In the genomic region with DNA sequence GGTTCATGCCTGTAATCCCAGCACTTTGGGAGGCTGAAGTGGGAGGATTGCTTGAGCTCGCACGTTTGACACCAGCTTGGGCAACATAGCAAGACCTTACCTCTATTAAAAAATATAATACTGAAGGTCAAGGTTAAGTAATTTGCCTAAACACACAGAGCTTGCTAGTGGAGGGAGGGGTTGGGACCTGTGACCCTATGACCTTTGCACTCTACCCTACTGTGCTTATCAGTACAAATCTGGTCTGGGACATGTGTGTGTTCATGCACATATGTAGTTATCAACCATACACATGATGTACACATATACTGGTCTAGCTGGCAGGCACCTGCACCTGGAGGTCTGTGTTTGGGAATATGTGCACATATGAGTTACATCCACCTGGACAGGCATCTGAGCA, we compare ENCODE assay signal across 10 cellular contexts.
DNase-seq lines count a peak whose midpoint lies in the region; ATAC-seq, FAIRE-seq and TF ChIP-seq lines count a peak whose summit lies in the region.
"Had no signal": no experiment of that assay in that cellular context is flagged by ENCODE, and none has a peak within 500 bp of the region (broad histone marks: within the 10 kb centered on the region; RNA-seq: fewer than 3 reads in every experiment).

No MANE protein-coding gene starts in this region.

- TF ChIP-seq POLR2A in HepG2 (IDR thresholded peaks at IDR 0.05; ENCODE audit: insufficient read depth in 1 of 2, low read depth in 2 of 2, low read length in 2 of 2), result no peak

- H3K4me1 ChIP-seq in adipocyte (ENCODE audit: control insufficient read depth, insufficient read depth, low read length) (peaks cover 48% of the 10 kb centered on the region), HepG2 (ENCODE audit: insufficient read depth, low read length) (peaks cover 24% of the 10 kb centered on the region), rectal smooth muscle tissue (ENCODE audit: control insufficient read depth, insufficient read depth, low read length) (peaks cover 28% of the 10 kb centered on the region)
- H3K4me1 ChIP-seq in CD8-positive, alpha-beta T cell (ENCODE audit: insufficient read depth, low read length), result no peaks in the 10 kb centered on the region

- H3K36me3 ChIP-seq in adipocyte (ENCODE audit: control insufficient read depth, insufficient read depth, low read length, severe bottlenecking), result peaks cover 27% of the 10 kb centered on the region
- peaks cover 6 to 13% of the 10 kb centered on the region in 2 experiments; a peak in 4 of 5 replicates for H3K36me3 ChIP-seq in HepG2 (replicated peaks in 1 of 2; ENCODE audit: control insufficient read depth in 1 of 2, insufficient read depth in 2 of 2, low read length in 2 of 2)
- peaks cover 6% of the 10 kb centered on the region for H3K36me3 ChIP-seq in rectal smooth muscle tissue (ENCODE audit: control insufficient read depth, insufficient read depth, low read length)
- H3K36me3 ChIP-seq in CD8-positive, alpha-beta T cell (ENCODE audit: insufficient read depth, low read length), result no peaks in the 10 kb centered on the region
- H3K36me3 ChIP-seq: MG63 had no signal

- no peak overlapping the region for H3K4me2 ChIP-seq in HepG2 (ENCODE audit: low read depth, low read length)

- H3K27ac ChIP-seq in HepG2 (ENCODE audit: extremely low read length, insufficient read depth, low read length), result no peak overlapping the region
- peak overlapping the region; percentile 83 for H3K27ac ChIP-seq in rectal smooth muscle tissue (ENCODE audit: low read depth, low read length)
- H3K27ac ChIP-seq in CD8-positive, alpha-beta T cell (ENCODE audit: low read depth, low read length), result no peak overlapping the region

- no peak overlapping the region for H2AFZ ChIP-seq in HepG2 (ENCODE audit: low read length)

- H3K27me3 ChIP-seq in adipocyte (replicated peaks; ENCODE audit: control insufficient read depth, insufficient read depth, low read length), result no peaks in the 10 kb centered on the region
- H3K27me3 ChIP-seq in HepG2 (ENCODE audit: control insufficient read depth in 1 of 2, insufficient read depth in 2 of 2, low read length in 2 of 2), result no peaks in the 10 kb centered on the region
- H3K27me3 ChIP-seq in rectal smooth muscle tissue (ENCODE audit: control insufficient read depth, insufficient read depth, low read length), result no peaks in the 10 kb centered on the region
- H3K27me3 ChIP-seq in CD8-positive, alpha-beta T cell (ENCODE audit: insufficient read depth, low read length), result no peaks in the 10 kb centered on the region
- H3K27me3 ChIP-seq: MG63 had no signal

- H3K4me3 ChIP-seq in adipocyte (ENCODE audit: low read length), result no peak overlapping the region
- H3K4me3 ChIP-seq in HepG2 (replicated peaks in 1 of 3; ENCODE audit: insufficient read depth in 1 of 3, low read depth in 2 of 3, low read length in 3 of 3), result no peak overlapping the region
- H3K4me3 ChIP-seq in rectal smooth muscle tissue (ENCODE audit: low read length), result no peak overlapping the region
- no peak overlapping the region for H3K4me3 ChIP-seq in CD8-positive, alpha-beta T cell (ENCODE audit: low read depth, low read length)
- H3K4me3 ChIP-seq: MG63 had no signal

- H3K4me1 Mint-ChIP-seq in mesothelial cell of epicardium, result peaks cover 42% of the 10 kb centered on the region
- H3K4me1 Mint-ChIP-seq in CD8-positive, alpha-beta T cell (ENCODE audit: low read depth), result no peaks in the 10 kb centered on the region

- CTCF ChIA-PET in HepG2 (lab: Yijun Ruan, JAX; ENCODE audit: low intra/inter-chr PET ratio, low total read pairs), result interaction anchor here (3.5 kb wide), 1 partner anchor 51 kb away, joined by 55 read pairs; no protein-coding TSS in a partner anchor
- CTCF ChIA-PET in CD8-positive, alpha-beta T cell (lab: Charles Lee), result interaction anchor here (1.0 to 1.9 kb wide), 2 partner anchors 9 to 20 kb away, joined by 3 to 4 read pairs; no protein-coding TSS in a partner anchor

- no TSS peak for BruUV-seq in HepG2 (replicated peaks; lab: Mats Ljungman, UMichigan)

- TF ChIP-seq EP300 in HepG2 (IDR thresholded peaks at IDR 0.05; ENCODE audit: low read depth in 2 of 2, low read length in 2 of 2) (no peak), HepG2 (CRISPR knock-in tag; IDR thresholded peaks at IDR 0.05; ENCODE audit: borderline replicate concordance) (no peak)

- ATAC-seq in HepG2, result peak; percentile 48
- ATAC-seq in CD8-positive, alpha-beta T cell, result no peak

- H3K9me3 Mint-ChIP-seq in mesothelial cell of epicardium, result no peaks in the 10 kb centered on the region
- no peaks in the 10 kb centered on the region for H3K9me3 Mint-ChIP-seq in CD8-positive, alpha-beta T cell

- H3K27ac Mint-ChIP-seq in mesothelial cell of epicardium, result no peak overlapping the region
- no peak overlapping the region for H3K27ac Mint-ChIP-seq in CD8-positive, alpha-beta T cell

- in situ Hi-C loops in HepG2 (cut with HindIII; ENCODE audit: extremely low pct_ligation_motif_present, low pct_unique_long_range_greater_than_20kb), result no loop called here

- no peaks in the 10 kb centered on the region for H4K20me1 ChIP-seq in HepG2 (ENCODE audit: insufficient read depth, low read length)

- H3K4me3 Mint-ChIP-seq in mesothelial cell of epicardium, result no peak overlapping the region
- no peak overlapping the region for H3K4me3 Mint-ChIP-seq in CD8-positive, alpha-beta T cell

- H3K9ac ChIP-seq in adipocyte (ENCODE audit: low read length) (peak overlapping the region; percentile 84), HepG2 (ENCODE audit: insufficient read depth, low read depth, low read length) (no peak overlapping the region), rectal smooth muscle tissue (ENCODE audit: low read length) (no peak overlapping the region)

- peaks cover 3% of the 10 kb centered on the region for H3K27me3 Mint-ChIP-seq in mesothelial cell of epicardium (ENCODE audit: low read depth)
- H3K27me3 Mint-ChIP-seq in CD8-positive, alpha-beta T cell (ENCODE audit: low read depth), result no peaks in the 10 kb centered on the region

- TF ChIP-seq CTCF in HepG2 (CRISPR knock-in tag; IDR thresholded peaks at IDR 0.05) (no peak), mesothelial cell of epicardium (IDR thresholded peaks at IDR 0.05; ENCODE audit: unreplicated experiment) (no peak)
- TF ChIP-seq CTCF in CD8-positive, alpha-beta T cell (IDR thresholded peaks at IDR 0.05), result no peak

- intact Hi-C loops in HepG2 (cut with micrococcal nuclease; ENCODE audit: unreplicated experiment), result loop anchor here (1.0 kb wide), 1 partner anchor 50 kb away; no protein-coding TSS in a partner anchor
- intact Hi-C loops in CD8-positive, alpha-beta T cell (cut with DNase I, micrococcal nuclease), result no loop called here

- DNase-seq in adipocyte (ENCODE audit: low read depth) (no peak), HepG2 (ENCODE audit: low spot score) (peak; percentile 13), urothelium cell line (ENCODE audit: low spot score) (no peak), mesothelial cell of epicardium (ENCODE audit: low spot score in 2 of 2, unreplicated experiment in 2 of 2) (no peak), RPMI8226 (no peak)
- DNase-seq in CD8-positive, alpha-beta T cell, result no peak
- DNase-seq: DMS79, NCI-H2081 treated with DMSO at 0.1 percent for 48 hours had no signal

- TF ChIP-seq RAD21 in HepG2 (CRISPR knock-in tag; IDR thresholded peaks at IDR 0.05), result no peak

- FAIRE-seq in HepG2 (lab: Jason Lieb, UNC), result no peak
- FAIRE-seq in urothelium cell line (lab: Jason Lieb, UNC), result peak; percentile 69

- WGBS in HepG2 (ENCODE audit: low lambda C conversion rate), result 29% methylated on average over 2 of the region's 2 CpGs

- no peaks in the 10 kb centered on the region for H3K79me2 ChIP-seq in HepG2 (ENCODE audit: insufficient read depth, low read length)

- H3K9me3 ChIP-seq in adipocyte (ENCODE audit: control insufficient read depth, low read length), result no peaks in the 10 kb centered on the region
- no peaks in the 10 kb centered on the region for H3K9me3 ChIP-seq in HepG2 (ENCODE audit: low read length)
- no peaks in the 10 kb centered on the region for H3K9me3 ChIP-seq in CD8-positive, alpha-beta T cell (ENCODE audit: low read length)
- H3K9me3 ChIP-seq: MG63 had no signal

- no peaks in the 10 kb centered on the region for H3K36me3 Mint-ChIP-seq in mesothelial cell of epicardium
- H3K36me3 Mint-ChIP-seq in CD8-positive, alpha-beta T cell, result no peaks in the 10 kb centered on the region

- POLR2A ChIA-PET in HepG2 (lab: Yijun Ruan, JAX), result interaction anchor here (0.6 to 1.9 kb wide), 3 partner anchors 15 to 49 kb away, joined by 3 to 14 read pairs (median 4); no protein-coding TSS in a partner anchor
- POLR2A ChIA-PET in CD8-positive, alpha-beta T cell (lab: Charles Lee), result no interaction called here

TF ChIP-seq in HepG2, 621 proteins besides CTCF, POLR2A, EP300 and RAD21 (continues in another document):
- peak; percentile 67 for TF ChIP-seq RARA (CRISPR knock-in tag; IDR thresholded peaks at IDR 0.05)
- TF ChIP-seq TBL1XR1 (IDR thresholded peaks at IDR 0.05; ENCODE audit: borderline replicate concordance, low read length, partially characterized antibody), result peak; percentile 19
- TF ChIP-seq, protein P1, sequence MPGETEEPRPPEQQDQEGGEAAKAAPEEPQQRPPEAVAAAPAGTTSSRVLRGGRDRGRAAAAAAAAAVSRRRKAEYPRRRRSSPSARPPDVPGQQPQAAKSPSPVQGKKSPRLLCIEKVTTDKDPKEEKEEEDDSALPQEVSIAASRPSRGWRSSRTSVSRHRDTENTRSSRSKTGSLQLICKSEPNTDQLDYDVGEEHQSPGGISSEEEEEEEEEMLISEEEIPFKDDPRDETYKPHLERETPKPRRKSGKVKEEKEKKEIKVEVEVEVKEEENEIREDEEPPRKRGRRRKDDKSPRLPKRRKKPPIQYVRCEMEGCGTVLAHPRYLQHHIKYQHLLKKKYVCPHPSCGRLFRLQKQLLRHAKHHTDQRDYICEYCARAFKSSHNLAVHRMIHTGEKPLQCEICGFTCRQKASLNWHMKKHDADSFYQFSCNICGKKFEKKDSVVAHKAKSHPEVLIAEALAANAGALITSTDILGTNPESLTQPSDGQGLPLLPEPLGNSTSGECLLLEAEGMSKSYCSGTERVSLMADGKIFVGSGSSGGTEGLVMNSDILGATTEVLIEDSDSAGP (CRISPR knock-in tag; IDR thresholded peaks at IDR 0.05; ENCODE audit: borderline replicate concordance), result 0 out of 2 replicates have a peak, but pooled peaks have one; percentile 28
- peak; percentile 58 for TF ChIP-seq HNF4G (IDR thresholded peaks at IDR 0.05; ENCODE audit: borderline replicate concordance, low read depth, low read length)
- no peak for TF ChIP-seq HNF4G (CRISPR knock-in tag; IDR thresholded peaks at IDR 0.05; ENCODE audit: borderline replicate concordance, low read depth)
- 0 out of 2 replicates have a peak, but pooled peaks have one; percentile 16 for TF ChIP-seq RXRB (CRISPR knock-in tag; IDR thresholded peaks at IDR 0.05; ENCODE audit: borderline replicate concordance)
- peak; percentile 59 for TF ChIP-seq PPARG (CRISPR knock-in tag; conservative IDR thresholded peaks at IDR 0.05)
- peak; percentile 82 for TF ChIP-seq NR2F6 (IDR thresholded peaks at IDR 0.05)
- TF ChIP-seq NR2F6 (CRISPR knock-in tag; IDR thresholded peaks at IDR 0.05), result peak; percentile 57; the same call in 1 of the 2 replicates
- no peak for TF ChIP-seq RCOR2 (CRISPR knock-in tag; IDR thresholded peaks at IDR 0.05)
- TF ChIP-seq HNF4A (CRISPR knock-in tag; IDR thresholded peaks at IDR 0.05), result peak; percentile 52
